In genomic region chr2:222307138-222307756, GRCh38 we compare ENCODE assay signal across 9 cellular contexts. TPM values are rescaled to one million over a fixed set of nuclear protein-coding genes. Genes with fewer than 3 reads are reported as not detected.
DNase-seq lines count a peak whose midpoint lies in the region; ATAC-seq and TF ChIP-seq lines count a peak whose summit lies in the region.
"Had no signal": no experiment of that assay in that cellular context is flagged by ENCODE, and none has a peak within 500 bp of the region (broad histone marks: within the 10 kb centered on the region; RNA-seq: fewer than 3 reads in every experiment).

No MANE protein-coding gene starts in this region.

- TF ChIP-seq CTCF in coronary artery (IDR thresholded peaks at IDR 0.05) (no peak), neural crest cell (conservative IDR thresholded peaks at IDR 0.05) (no peak), osteoblast (IDR thresholded peaks at IDR 0.05; ENCODE audit: extremely low read depth, low read depth, low read length) (no peak)

- DNase-seq in NCI-H1417 (lab: John Stamatoyannopoulos, UW): peak; percentile 48 to 78 (median 61)
- no peak for DNase-seq in NCI-H1417 treated with DMSO at 0.1 percent for 48 hours (lab: John Stamatoyannopoulos, UW)
- DNase-seq in coronary artery (ENCODE audit: low spot score): no peak
- peak; percentile 15 for DNase-seq in neural crest cell (ENCODE audit: low read depth, low spot score)
- no peak for DNase-seq in osteoblast (ENCODE audit: insufficient read length, low spot score, missing footprints)

- no peaks in the 10 kb centered on the region for H3K4me1 ChIP-seq in osteoblast (ENCODE audit: insufficient read depth, low read length)

- ATAC-seq in HG02642 (IDR thresholded peaks at IDR 0.05; ENCODE audit: poor library complexity, unreplicated experiment) (peak; percentile 29), HG03565 (IDR thresholded peaks at IDR 0.05; ENCODE audit: unreplicated experiment) (no peak), HG03097 (IDR thresholded peaks at IDR 0.05; ENCODE audit: low FRiP score, unreplicated experiment) (no peak)

- H3K27me3 ChIP-seq in osteoblast (ENCODE audit: insufficient read depth, low read length): peaks cover 99% of the 10 kb centered on the region

- peaks cover 3% of the 10 kb centered on the region for H3K36me3 Mint-ChIP-seq in neural crest cell (ENCODE audit: low read depth)

- no peaks in the 10 kb centered on the region for H4K20me1 ChIP-seq in osteoblast (ENCODE audit: insufficient read depth, low read length)

- H3K79me2 ChIP-seq in osteoblast (ENCODE audit: insufficient read depth, low read length): no peaks in the 10 kb centered on the region

- H3K9me3 ChIP-seq in osteoblast (ENCODE audit: low read depth, low read length): no peaks in the 10 kb centered on the region

- H3K4me2 ChIP-seq in osteoblast (ENCODE audit: insufficient read depth, low read length): no peak overlapping the region

- no peak overlapping the region for H3K27ac ChIP-seq in coronary artery
- H3K27ac ChIP-seq in osteoblast (ENCODE audit: low read depth, low read length): no peak overlapping the region
- H3K27ac ChIP-seq: epithelial cell of prostate had no signal

- peaks cover 44% of the 10 kb centered on the region for H3K4me1 Mint-ChIP-seq in neural crest cell

- H3K27me3 Mint-ChIP-seq in neural crest cell (ENCODE audit: low read depth): peaks cover 100% of the 10 kb centered on the region

- H3K4me3 ChIP-seq in coronary artery (peak overlapping the region; percentile 1), osteoblast (ENCODE audit: insufficient read depth, low read length) (no peak overlapping the region)

- H2AFZ ChIP-seq in osteoblast (ENCODE audit: low read length): no peak overlapping the region

- H3K4me3 Mint-ChIP-seq in neural crest cell: peak overlapping the region; percentile 66

- H3K36me3 ChIP-seq in osteoblast (ENCODE audit: insufficient read depth, low read length): no peaks in the 10 kb centered on the region

- no peaks in the 10 kb centered on the region for H3K9me3 Mint-ChIP-seq in neural crest cell

- no peak overlapping the region for H3K27ac Mint-ChIP-seq in neural crest cell (ENCODE audit: unreplicated experiment)

RNA-seq across cellular contexts. Expression of gene PAX3, which starts 8.4 kb away (rescaled TPM):
- total RNA-seq in neural crest cell: 52.1 and 52.2 TPM in 2 replicates
- total RNA-seq in osteoblast: under 0.01 TPM in 1 of 2 replicates, not detected in the other

Comparison
In these comparisons a context has a peak if more than half of its experiments do, and no peak if none do; other contexts are left out.
1. DNase-seq: peak in NCI-H1417 (3 of 3) and neural crest cell (single experiment); none in NCI-H1417 treated with DMSO at 0.1 percent for 48 hours (single experiment), coronary artery (single experiment) and osteoblast (single experiment).
2. RNA of gene PAX3, which starts 8.4 kb away (total RNA-seq): 52.1 to 52.2 TPM in neural crest cell; under 0.01 TPM in osteoblast; every median in the first group is over 10 times any median in the second.